Comparison of ENCODE assay signal across 8 cellular contexts in the genomic region with DNA sequence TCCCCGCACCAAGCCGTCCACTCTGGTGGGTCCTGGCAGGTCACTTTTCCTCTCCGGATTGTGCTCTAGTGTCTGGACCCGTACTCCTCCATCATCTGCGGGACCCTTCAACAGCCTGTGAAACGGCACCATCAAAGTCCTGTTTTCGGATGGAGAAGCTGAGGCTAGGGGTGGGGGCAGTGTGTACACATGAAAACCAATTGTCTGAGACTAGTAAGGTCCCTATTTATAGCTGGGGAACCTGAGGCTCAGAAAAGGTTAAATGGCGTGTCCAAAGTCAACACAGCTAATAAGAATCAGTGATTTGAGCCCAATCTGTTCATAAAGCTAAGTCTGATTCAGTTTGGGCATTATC. TPM values are rescaled to one million over a fixed set of nuclear protein-coding genes. Genes with fewer than 3 reads are reported as not detected.
DNase-seq lines count a peak whose midpoint lies in the region; ATAC-seq and TF ChIP-seq lines count a peak whose summit lies in the region.

No MANE protein-coding gene starts in this region.

- H3K36me3 ChIP-seq in mesendoderm (ENCODE audit: control insufficient read depth, insufficient read depth, low read length) (no peaks in the 10 kb centered on the region), tibial artery (no peaks in the 10 kb centered on the region)

- TF ChIP-seq CTCF in astrocyte of the spinal cord (IDR thresholded peaks at IDR 0.05; ENCODE audit: low read depth, low read length) = no peak
- TF ChIP-seq CTCF in tibial artery (IDR thresholded peaks at IDR 0.05) = no peak

- H3K4me3 ChIP-seq in astrocyte of the spinal cord (ENCODE audit: low read depth, low read length) (peak overlapping the region; percentile 37), mesendoderm (ENCODE audit: low read length) (peak overlapping the region; percentile 14), tibial artery (peak overlapping the region; percentile 83 to 91)

- H2AK5ac ChIP-seq in mesendoderm (ENCODE audit: low read length) = no peak overlapping the region

- peak overlapping the region; percentile 51 for H3K4me2 ChIP-seq in mesendoderm (ENCODE audit: low read length)

- no peak overlapping the region for H2BK120ac ChIP-seq in mesendoderm (ENCODE audit: low read depth, low read length)

- no peak overlapping the region for H3K27ac ChIP-seq in mesendoderm (ENCODE audit: low read depth, low read length)
- H3K27ac ChIP-seq in tibial artery = peak overlapping the region; percentile 90 to 91

- no peak overlapping the region for H3K18ac ChIP-seq in mesendoderm (ENCODE audit: low read length)

- no peak overlapping the region for H3K4ac ChIP-seq in mesendoderm (ENCODE audit: low read depth, low read length)

- peaks cover 14% of the 10 kb centered on the region for H3K4me1 Mint-ChIP-seq in activated naive CD4-positive, alpha-beta T cell treated with anti-CD3 and anti-CD28 coated beads for 36 hours (ENCODE audit: low read depth)

- no peak overlapping the region for H2BK15ac ChIP-seq in mesendoderm (replicated peaks; ENCODE audit: low read depth)

- H3K4me1 ChIP-seq in mesendoderm (ENCODE audit: control insufficient read depth, low read depth, low read length) = no peaks in the 10 kb centered on the region
- peaks cover 6 to 65% (median 43%) of the 10 kb centered on the region in 4 donors for H3K4me1 ChIP-seq in tibial artery

- no peak overlapping the region for H4K5ac ChIP-seq in mesendoderm (ENCODE audit: low read length)

- H3K27me3 Mint-ChIP-seq in activated naive CD4-positive, alpha-beta T cell treated with anti-CD3 and anti-CD28 coated beads for 36 hours (ENCODE audit: low read depth) = peaks cover 31% of the 10 kb centered on the region

- no peaks in the 10 kb centered on the region for H3K79me2 ChIP-seq in mesendoderm (ENCODE audit: control insufficient read depth, insufficient read depth, low read length)

- H3K9me3 Mint-ChIP-seq in activated naive CD4-positive, alpha-beta T cell treated with anti-CD3 and anti-CD28 coated beads for 36 hours = no peaks in the 10 kb centered on the region

- no peak overlapping the region for H3K27ac Mint-ChIP-seq in activated naive CD4-positive, alpha-beta T cell treated with anti-CD3 and anti-CD28 coated beads for 36 hours

- H3K4me3 Mint-ChIP-seq in activated naive CD4-positive, alpha-beta T cell treated with anti-CD3 and anti-CD28 coated beads for 36 hours = peak overlapping the region; percentile 34

- H3K79me1 ChIP-seq in mesendoderm (ENCODE audit: low read length) = no peaks in the 10 kb centered on the region

- no peaks in the 10 kb centered on the region for H3K9me3 ChIP-seq in tibial artery

- H3K9ac ChIP-seq in mesendoderm (ENCODE audit: low read length) = peak overlapping the region; percentile 55

- WGBS in mesendoderm (ENCODE audit: extremely low coverage, insufficient coverage, low lambda C conversion rate) = no CpG with 5 or more reads among the region's 8 CpGs

- H3K27me3 ChIP-seq in mesendoderm (ENCODE audit: insufficient read depth, low read length, poor library complexity) (no peaks in the 10 kb centered on the region), tibial artery (no peaks in the 10 kb centered on the region)

- H3K56ac ChIP-seq in mesendoderm (ENCODE audit: low read length) = peak overlapping the region; percentile 4

- no peak for DNase-seq in activated naive CD4-positive, alpha-beta T cell treated with anti-CD3 and anti-CD28 coated beads for 36 hours
- DNase-seq in activated naive CD4-positive, alpha-beta T cell (lab: John Stamatoyannopoulos, UW) = no peak
- DNase-seq in astrocyte of the spinal cord (ENCODE audit: low read depth, low spot score) (no peak), mesendoderm (no peak), tibial artery (no peak), SHP77 treated with DMSO at 0.1 percent for 48 hours (lab: John Stamatoyannopoulos, UW) (no peak), dermis blood vessel endothelial cell (no peak)

- intact Hi-C loops in activated naive CD4-positive, alpha-beta T cell treated with anti-CD3 and anti-CD28 coated beads for 36 hours (cut with micrococcal nuclease) = no loop called here
- intact Hi-C loops in tibial artery (cut with DNase I; ENCODE audit: low total_unique reads) = no loop called here

- no peaks in the 10 kb centered on the region for H3K36me3 Mint-ChIP-seq in activated naive CD4-positive, alpha-beta T cell treated with anti-CD3 and anti-CD28 coated beads for 36 hours (ENCODE audit: low read depth)

- CTCF ChIA-PET in activated naive CD4-positive, alpha-beta T cell treated with anti-CD3 and anti-CD28 coated beads for 36 hours (lab: Charles Lee) = no interaction called here

- no peak overlapping the region for H3K23ac ChIP-seq in mesendoderm (ENCODE audit: low read length)

- TF ChIP-seq POLR2A in GM18505 (IDR thresholded peaks at IDR 0.05; ENCODE audit: borderline replicate concordance, extremely low read depth, insufficient read depth, insufficient read length) = no peak

- in situ Hi-C loops in astrocyte of the spinal cord (cut with HindIII; ENCODE audit: low sequenced_read_pairs) = no loop called here

- no peak for ATAC-seq in GM18505 (IDR thresholded peaks at IDR 0.05; ENCODE audit: unreplicated experiment)

- no peak overlapping the region for H4K8ac ChIP-seq in mesendoderm (ENCODE audit: low read depth, low read length)

- H2BK5ac ChIP-seq in mesendoderm (ENCODE audit: low read length) = no peak overlapping the region

RNA-seq across cellular contexts. Expression of a gene that starts 0.7 kb away (rescaled TPM):
- 1 to 10 TPM; 2.5 to 3.0 TPM for total RNA-seq in activated naive CD4-positive, alpha-beta T cell treated with anti-CD3 and anti-CD28 coated beads for 36 hours
- 0.76 TPM for polyA plus RNA-seq in mesendoderm (2013, experiment 1 of 2)
- 0.84 TPM for polyA plus RNA-seq in mesendoderm (2013, experiment 2 of 2)
- 80.8 and 98.6 TPM in 2 replicates for total RNA-seq in dermis blood vessel endothelial cell

Comparison
In these comparisons a context has a peak if more than half of its experiments do, and no peak if none do; other contexts are left out.
1. H3K4me3 ChIP-seq: peak in every context shown above with its lines; median percentile 87 in tibial artery; 37 in astrocyte of the spinal cord; 14 in mesendoderm.
2. RNA of a gene that starts 0.7 kb away (total RNA-seq): 80.8 to 98.6 TPM in dermis blood vessel endothelial cell; 2.5 to 3.0 TPM in activated naive CD4-positive, alpha-beta T cell treated with anti-CD3 and anti-CD28 coated beads for 36 hours; every median in the first group is over 10 times any median in the second.